ENCODE assay signal across 29 cellular contexts in the genomic region with DNA sequence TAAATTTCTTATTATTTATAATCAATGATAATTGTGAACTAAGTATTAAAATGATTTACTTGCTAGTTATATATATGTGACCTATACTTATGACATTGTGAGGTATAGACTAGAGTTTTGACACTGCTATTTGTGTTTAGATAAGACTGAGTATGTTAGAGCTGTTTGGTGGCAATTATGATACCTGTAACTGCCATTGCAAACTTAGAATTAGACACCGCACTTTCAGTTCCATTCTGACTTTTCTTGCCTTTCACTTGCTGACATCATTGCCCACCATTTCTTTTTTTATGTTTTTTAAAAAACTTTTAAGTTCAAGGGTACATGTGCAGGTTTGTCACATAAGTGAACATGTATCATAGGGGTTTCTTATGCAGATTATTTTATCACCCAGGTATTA.
DNase-seq lines count a peak whose midpoint lies in the region; ATAC-seq and TF ChIP-seq lines count a peak whose summit lies in the region.
"Had no signal": no experiment of that assay in that cellular context is flagged by ENCODE, and none has a peak within 500 bp of the region (broad histone marks: within the 10 kb centered on the region; RNA-seq: fewer than 3 reads in every experiment).

No MANE protein-coding gene starts in this region.

- DNase-seq in GM20000 (ENCODE audit: low spot score), result peak; percentile 5
- no peak for DNase-seq in T1000 (lab: John Stamatoyannopoulos, UW)
- no peak for DNase-seq in UCSD-AML1 (lab: John Stamatoyannopoulos, UW; ENCODE audit: unreplicated experiment)
- no peak for DNase-seq in activated gamma-delta T cell (lab: John Stamatoyannopoulos, UW)
- DNase-seq in smooth muscle cell (lab: John Stamatoyannopoulos, UW; ENCODE audit: unreplicated experiment), result no peak
- DNase-seq: activated CD4-positive, CD25-positive, alpha-beta regulatory T cell treated with anti-CD3 and anti-CD28 coated beads, Interleukin-2, amount 50 U/mL, for 72 hours; activated CD8-positive, alpha-beta T cell treated with anti-CD3 and anti-CD28 coated beads for 36 hours; aorta; effector memory CD8-positive, alpha-beta T cell; head of caudate nucleus; kidney; naive B cell; NCI-H1417 treated with DMSO at 0.1 percent for 48 hours; NCI-H2081; NCI-H2227 treated with DMSO at 0.1 percent for 48 hours; NCI-H69; sigmoid colon; stimulated activated CD4-positive, alpha-beta T cell treated with anti-CD3 and anti-CD28 coated beads, Interleukin-15, amount 100 ng/mL, for 24 hours; stimulated activated naive CD4-positive, alpha-beta T cell; T-cell had no signal

- no peak overlapping the region for H3K27ac ChIP-seq in smooth muscle cell (ENCODE audit: low read depth)
- H3K27ac ChIP-seq: coronary artery, neutrophil, prostate gland, sigmoid colon, SJSA1 had no signal

- TF ChIP-seq CTCF in GM20000 (IDR thresholded peaks at IDR 0.05; ENCODE audit: extremely low read depth, missing control alignments), result no peak
- TF ChIP-seq CTCF in smooth muscle cell (IDR thresholded peaks at IDR 0.05; ENCODE audit: borderline replicate concordance, insufficient read depth, poor library complexity, severe bottlenecking), result no peak

- no peaks in the 10 kb centered on the region for H3K27me3 ChIP-seq in smooth muscle cell (ENCODE audit: low read depth)
- H3K27me3 ChIP-seq: neutrophil, sigmoid colon, SJSA1 had no signal

- ATAC-seq in GM18511 (IDR thresholded peaks at IDR 0.05; ENCODE audit: unreplicated experiment), result peak; percentile 61
- peak; percentile 55 for ATAC-seq in HG03066 (IDR thresholded peaks at IDR 0.05; ENCODE audit: low read depth, unreplicated experiment)
- peak; percentile 90 for ATAC-seq in HG03575 (IDR thresholded peaks at IDR 0.05; ENCODE audit: extremely low read depth, insufficient number of reproducible peaks, low FRiP score, unreplicated experiment)
- ATAC-seq: activated CD8-positive, alpha-beta T cell treated with anti-CD3 and anti-CD28 coated beads for 36 hours; activated T-helper 17 cell treated with anti-CD3 and anti-CD28 coated beads, Interleukin-2, amount 50 U/mL, for 72 hours; effector memory CD8-positive, alpha-beta T cell; T-cell had no signal

- H2AFZ ChIP-seq in smooth muscle cell (ENCODE audit: low read depth), result no peak overlapping the region

- H3F3A ChIP-seq in smooth muscle cell (ENCODE audit: low read depth), result no peaks in the 10 kb centered on the region

- H3K9me3 ChIP-seq in smooth muscle cell (replicated peaks; ENCODE audit: low read depth), result no peaks in the 10 kb centered on the region
- H3K9me3 ChIP-seq: HAP-1, neutrophil, prostate gland, sigmoid colon, SJSA1 had no signal

- H3K4me1 ChIP-seq in smooth muscle cell (ENCODE audit: low read depth), result no peaks in the 10 kb centered on the region
- H3K4me1 ChIP-seq: HAP-1, prostate gland, sigmoid colon, SJSA1 had no signal

- no peak overlapping the region for H3K4me2 ChIP-seq in smooth muscle cell

- H3K36me3 ChIP-seq in smooth muscle cell (ENCODE audit: low read depth), result no peaks in the 10 kb centered on the region
- H3K36me3 ChIP-seq: HAP-1, neutrophil, prostate gland, sigmoid colon, SJSA1 had no signal

- H3K79me2 ChIP-seq in smooth muscle cell (ENCODE audit: low read depth), result no peaks in the 10 kb centered on the region

- WGBS in smooth muscle cell (ENCODE audit: low lambda C conversion rate), result 90% methylated on average over 1 of the region's 1 CpG

- no peaks in the 10 kb centered on the region for H4K20me1 ChIP-seq in smooth muscle cell (ENCODE audit: low read depth)

- no peak overlapping the region for H3K4me3 ChIP-seq in smooth muscle cell
- H3K4me3 ChIP-seq: coronary artery, HAP-1, prostate gland, sigmoid colon, SJSA1 had no signal

- H3K9ac ChIP-seq in smooth muscle cell (ENCODE audit: low read depth), result no peak overlapping the region
